ENCODE assay signal across 1 cellular context in the genomic region with DNA sequence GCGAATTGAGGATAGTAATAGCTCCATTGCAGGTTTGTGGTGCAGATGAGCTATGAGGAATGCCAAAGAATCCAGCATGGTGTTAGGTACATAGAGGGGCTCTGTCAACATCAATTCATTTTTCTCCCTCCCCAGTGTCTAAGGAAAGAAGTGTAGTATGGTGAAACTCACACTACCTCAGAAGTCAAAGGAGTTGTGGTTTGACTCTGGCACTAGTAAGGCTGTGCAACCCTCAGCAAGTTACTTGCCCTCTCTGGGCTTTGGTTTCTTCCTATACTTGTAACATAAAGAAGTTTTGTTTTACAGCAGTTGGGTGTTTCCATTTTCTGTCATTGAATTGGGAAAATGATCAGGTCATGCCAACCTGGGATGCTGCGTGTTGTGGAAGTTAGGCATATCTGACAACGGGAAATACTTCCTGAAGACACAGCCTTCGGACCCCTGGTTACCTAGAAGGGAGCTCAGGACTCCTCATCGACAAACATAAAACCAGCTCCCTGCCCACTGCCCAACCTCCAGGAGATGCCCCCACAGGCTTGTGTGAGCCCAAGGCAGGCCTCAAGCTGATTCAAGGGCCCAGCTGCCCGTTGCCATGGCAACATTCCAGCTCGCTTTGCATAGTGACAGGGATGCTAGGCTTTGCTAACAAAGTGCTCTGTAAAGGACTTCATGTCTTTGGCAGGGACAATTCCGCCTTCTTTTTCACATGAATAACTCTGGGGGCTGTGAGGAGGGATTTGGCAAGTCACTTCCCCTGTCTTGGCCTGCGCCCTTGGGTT.
TF ChIP-seq lines count a peak whose summit lies in the region.

No MANE protein-coding gene starts in this region.

TF ChIP-seq in HEK293, 187 proteins besides CTCF, POLR2A, EP300 and RAD21 (continued from another document):
- TF ChIP-seq, protein P1, sequence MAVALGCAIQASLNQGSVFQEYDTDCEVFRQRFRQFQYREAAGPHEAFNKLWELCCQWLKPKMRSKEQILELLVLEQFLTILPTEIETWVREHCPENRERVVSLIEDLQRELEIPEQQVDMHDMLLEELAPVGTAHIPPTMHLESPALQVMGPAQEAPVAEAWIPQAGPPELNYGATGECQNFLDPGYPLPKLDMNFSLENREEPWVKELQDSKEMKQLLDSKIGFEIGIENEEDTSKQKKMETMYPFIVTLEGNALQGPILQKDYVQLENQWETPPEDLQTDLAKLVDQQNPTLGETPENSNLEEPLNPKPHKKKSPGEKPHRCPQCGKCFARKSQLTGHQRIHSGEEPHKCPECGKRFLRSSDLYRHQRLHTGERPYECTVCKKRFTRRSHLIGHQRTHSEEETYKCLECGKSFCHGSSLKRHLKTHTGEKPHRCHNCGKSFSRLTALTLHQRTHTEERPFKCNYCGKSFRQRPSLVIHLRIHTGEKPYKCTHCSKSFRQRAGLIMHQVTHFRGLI (tag by site-specific recombination; IDR thresholded peaks at IDR 0.05) = no peak
- TF ChIP-seq ZNF146 (tag by site-specific recombination; IDR thresholded peaks at IDR 0.05) (no peak), ZNF768 (tag by site-specific recombination; IDR thresholded peaks at IDR 0.05) (peak; percentile 73), ZNF791 (tag by site-specific recombination; IDR thresholded peaks at IDR 0.05) (no peak), ELK4 (IDR thresholded peaks at IDR 0.05; ENCODE audit: borderline replicate concordance, low read depth, low read length) (no peak), ZNF76 (tag by site-specific recombination; IDR thresholded peaks at IDR 0.05; ENCODE audit: borderline replicate concordance, low read depth) (no peak), HIC1 (tag by site-specific recombination; IDR thresholded peaks at IDR 0.05) (no peak)
- TF ChIP-seq, protein P2, sequence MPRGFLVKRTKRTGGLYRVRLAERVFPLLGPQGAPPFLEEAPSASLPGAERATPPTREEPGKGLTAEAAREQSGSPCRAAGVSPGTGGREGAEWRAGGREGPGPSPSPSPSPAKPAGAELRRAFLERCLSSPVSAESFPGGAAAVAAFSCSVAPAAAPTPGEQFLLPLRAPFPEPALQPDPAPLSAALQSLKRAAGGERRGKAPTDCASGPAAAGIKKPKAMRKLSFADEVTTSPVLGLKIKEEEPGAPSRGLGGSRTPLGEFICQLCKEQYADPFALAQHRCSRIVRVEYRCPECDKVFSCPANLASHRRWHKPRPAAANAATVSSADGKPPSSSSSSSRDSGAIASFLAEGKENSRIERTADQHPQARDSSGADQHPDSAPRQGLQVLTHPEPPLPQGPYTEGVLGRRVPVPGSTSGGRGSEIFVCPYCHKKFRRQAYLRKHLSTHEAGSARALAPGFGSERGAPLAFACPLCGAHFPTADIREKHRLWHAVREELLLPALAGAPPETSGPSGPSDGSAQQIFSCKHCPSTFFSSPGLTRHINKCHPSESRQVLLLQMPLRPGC (tag by site-specific recombination; IDR thresholded peaks at IDR 0.05) = no peak
